Comparison of ENCODE assay signal across 8 cellular contexts in genomic region chr6:137904822-137905617, GRCh38. TPM values are rescaled to one million over a fixed set of nuclear protein-coding genes. Genes with fewer than 3 reads are reported as not detected.
DNase-seq lines count a peak whose midpoint lies in the region; ATAC-seq, FAIRE-seq and TF ChIP-seq lines count a peak whose summit lies in the region.

No MANE protein-coding gene starts in this region.

- H3K36me3 ChIP-seq in GM23338 (ENCODE audit: insufficient read depth) (no peaks in the 10 kb centered on the region), testis (ENCODE audit: low read depth, missing control alignments) (no peaks in the 10 kb centered on the region)

- 43 to 58% methylated on average over 11 of the region's 11 CpGs for WGBS in testis, 2 donors

- H3F3A ChIP-seq in GM23338 (replicated peaks; ENCODE audit: low read depth) = no peaks in the 10 kb centered on the region

- no peaks in the 10 kb centered on the region for H3K9me2 ChIP-seq in GM23338 (ENCODE audit: insufficient read depth)

- TF ChIP-seq CTCF in GM23338 (conservative IDR thresholded peaks at IDR 0.05; ENCODE audit: low read depth in 2 of 2) = no peak
- TF ChIP-seq CTCF in testis (IDR thresholded peaks at IDR 0.05) = no peak

- H3K27me3 ChIP-seq in GM23338 (ENCODE audit: insufficient read depth) (no peaks in the 10 kb centered on the region), testis (no peaks in the 10 kb centered on the region)

- FAIRE-seq in RCC 7860 (lab: Jason Lieb, UNC) = no peak

- intact Hi-C loops in testis (cut with DNase I; ENCODE audit: low total_unique reads) = no loop called here

- no peak overlapping the region for H3K27ac ChIP-seq in GM23338 (ENCODE audit: low read depth)
- no peak overlapping the region for H3K27ac ChIP-seq in testis

- DNase-seq in EL (peak; percentile 49), GM23338 (ENCODE audit: low spot score) (no peak), RCC 7860 (ENCODE audit: low spot score) (peak; percentile 44), astrocyte of the hippocampus (ENCODE audit: low read depth, low spot score) (peak; percentile 41), NCI-H526 treated with DMSO at 0.1 percent for 48 hours (lab: John Stamatoyannopoulos, UW) (no peak), testis (no peak), NCI-H1092 (lab: John Stamatoyannopoulos, UW) (no peak)
- DNase-seq in stimulated activated CD4-positive, alpha-beta T cell treated with anti-CD3 and anti-CD28 coated beads, Interleukin-2, amount 100 ng/mL, for 4 hours (ENCODE audit: low read depth) = peak; percentile 82

- peak overlapping the region; percentile 72; the same call in 1 of the 2 replicates for H2AFZ ChIP-seq in GM23338

- TF ChIP-seq POLR2A in testis (IDR thresholded peaks at IDR 0.05) = no peak

- H3K4me2 ChIP-seq in GM23338 = no peak overlapping the region

- no peak for ATAC-seq in GM23338

- H3K9me3 Mint-ChIP-seq in GM23338 = no peaks in the 10 kb centered on the region

- no peaks in the 10 kb centered on the region for H3K27me3 Mint-ChIP-seq in GM23338 (ENCODE audit: insufficient read depth, low read depth, poor library complexity)

- H3K4me1 ChIP-seq in GM23338 (ENCODE audit: insufficient read depth) = no peaks in the 10 kb centered on the region
- H3K4me1 ChIP-seq in testis = no peaks in the 10 kb centered on the region

- no peak overlapping the region for H3K4me3 Mint-ChIP-seq in GM23338

- H3K9me3 ChIP-seq in testis = no peaks in the 10 kb centered on the region

- H3K36me3 Mint-ChIP-seq in GM23338 (ENCODE audit: low read depth) = no peaks in the 10 kb centered on the region

- H3K27ac Mint-ChIP-seq in GM23338 = no peak overlapping the region

- no peaks in the 10 kb centered on the region for H3K4me1 Mint-ChIP-seq in GM23338

- no peaks in the 10 kb centered on the region for H3K79me2 ChIP-seq in GM23338 (replicated peaks; ENCODE audit: insufficient read depth)

- no peaks in the 10 kb centered on the region for H4K20me1 ChIP-seq in GM23338 (replicated peaks; ENCODE audit: insufficient read depth)

- no peak overlapping the region for H3K4me3 ChIP-seq in GM23338
- H3K4me3 ChIP-seq in testis = no peak overlapping the region

TF ChIP-seq in GM23338, 12 proteins besides CTCF, POLR2A, EP300 and RAD21:
- TF ChIP-seq CREB1 (CRISPR knock-in tag; IDR thresholded peaks at IDR 0.05; ENCODE audit: low read depth) (no peak), REST (IDR thresholded peaks at IDR 0.05; ENCODE audit: unreplicated experiment) (no peak), STAT1 (IDR thresholded peaks at IDR 0.05; ENCODE audit: unreplicated experiment) (no peak), ZNF331 (CRISPR knock-in tag; IDR thresholded peaks at IDR 0.05; ENCODE audit: low read depth) (no peak), NANOG (IDR thresholded peaks at IDR 0.05; ENCODE audit: borderline replicate concordance) (no peak), JUNB (IDR thresholded peaks at IDR 0.05; ENCODE audit: unreplicated experiment) (no peak), EZH2phosphoT487 (IDR thresholded peaks at IDR 0.05; ENCODE audit: unreplicated experiment) (no peak), POLR2AphosphoS5 (IDR thresholded peaks at IDR 0.05; ENCODE audit: low read depth) (no peak), ZNF114 (CRISPR knock-in tag; IDR thresholded peaks at IDR 0.05) (no peak)

RNA-seq across cellular contexts. Expression of gene TNFAIP3, which starts 38.0 kb away (rescaled TPM):
- total RNA-seq in GM23338 (2014; rRNA removed; shearing (Covaris generic)) = 2.3 and 4.4 TPM in 2 replicates
- polyA plus RNA-seq in GM23338 (2016; fragmentation: Nextera tagmentation; extraction: Ambion mirVana) (2.1 and 3.3 TPM in 2 replicates), testis (ENCODE audit: insufficient read depth, low read depth, low replicate concordance) (25.1 TPM)
- total RNA-seq in testis = 10 to 100 TPM; 12.6 to 15.2 TPM

Comparison
In these comparisons a context has a peak if more than half of its experiments do, and no peak if none do; other contexts are left out.
1. DNase-seq: peak in EL (single experiment), RCC 7860 (single experiment), astrocyte of the hippocampus (single experiment) and stimulated activated CD4-positive, alpha-beta T cell treated with anti-CD3 and anti-CD28 coated beads, Interleukin-2, amount 100 ng/mL, for 4 hours (single experiment); none in GM23338 (single experiment), NCI-H526 treated with DMSO at 0.1 percent for 48 hours (single experiment), testis (single experiment) and NCI-H1092 (single experiment).